8 cellular contexts compared by ENCODE assay signal in the genomic region with DNA sequence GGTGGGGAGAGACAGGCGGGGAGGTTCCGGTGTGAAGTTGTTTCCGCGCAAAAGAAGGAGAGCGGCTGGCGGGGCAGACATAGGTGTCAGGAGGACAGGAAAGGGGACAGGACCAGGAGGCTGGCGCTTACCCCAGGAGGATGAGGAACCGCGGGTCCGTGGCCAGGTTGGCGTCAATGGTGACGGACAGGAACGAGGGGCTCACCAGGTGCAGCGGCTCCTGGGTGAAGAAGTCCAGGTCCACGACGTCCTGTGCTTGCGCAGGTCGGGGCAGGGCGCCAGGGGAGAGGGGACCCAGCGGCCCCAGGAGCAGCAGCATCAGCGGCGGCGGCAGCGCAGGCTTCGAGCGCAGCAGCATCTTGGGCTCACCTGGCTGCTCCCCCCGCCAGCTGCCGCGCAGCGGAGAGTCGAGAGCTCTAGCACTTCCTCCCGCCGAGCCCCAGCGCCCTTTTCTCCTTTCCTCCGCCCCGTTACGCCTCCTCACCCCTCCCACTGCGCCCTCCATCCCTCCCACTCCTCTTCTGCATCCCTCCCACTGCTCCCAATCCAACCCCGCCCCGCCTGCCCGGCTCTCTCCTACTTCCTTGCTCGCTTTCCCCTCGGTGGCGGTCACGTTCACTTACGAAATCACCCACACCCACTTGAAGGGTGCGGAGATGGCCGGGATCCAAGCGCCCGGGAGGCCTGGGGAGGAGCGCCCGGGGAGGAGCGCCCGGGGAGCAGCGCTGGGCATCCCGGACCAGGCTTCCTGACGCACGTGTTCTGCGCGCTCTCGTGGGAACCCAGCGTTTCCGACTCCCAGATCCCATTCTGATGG. TPM values are rescaled to one million over a fixed set of nuclear protein-coding genes. Genes with fewer than 3 reads are reported as not detected.
A peak's percentile ranks its signal among the peaks of the same experiment; 100 is the strongest.
DNase-seq lines count a peak whose midpoint lies in the region; ATAC-seq and TF ChIP-seq lines count a peak whose summit lies in the region.

A gene (minus strand): TSS at position 424 of the 817 bp plus-strand sequence. CDS start 66 bp downstream, at position 358.

- H4K20me1 ChIP-seq in Karpas-422 (ENCODE audit: insufficient read depth, low read depth, low read length) = no peaks in the 10 kb centered on the region

- peak in 1 of 2 donors; percentile 54 for TF ChIP-seq POLR2A in thyroid gland (IDR thresholded peaks at IDR 0.05)

- POLR2A ChIA-PET in RWPE1 (lab: Yijun Ruan, JAX; ENCODE audit: low non-redundant PET) = interaction anchor here (1.0 to 1.1 kb wide), 2 partner anchors 50 to 52 kb away, joined by 3 read pairs; a partner anchor contains a TSS

- no peaks in the 10 kb centered on the region for H3K27me3 ChIP-seq in Karpas-422 (ENCODE audit: low read length)
- no peaks in the 10 kb centered on the region for H3K27me3 ChIP-seq in thyroid gland

- H3K79me2 ChIP-seq in Karpas-422 (ENCODE audit: low read length) = no peaks in the 10 kb centered on the region

- intact Hi-C loops in thyroid gland (cut with DNase I) = no loop called here

- 1 to 2% methylated on average over 46 to 51 of the region's 63 CpGs for whole genome bisulfite sequencing in thyroid gland, 2 donors

- TF ChIP-seq CTCF in RWPE1 (conservative IDR thresholded peaks at IDR 0.05; ENCODE audit: low read depth) (no peak), omental fat pad (IDR thresholded peaks at IDR 0.05) (no peak), thyroid gland (IDR thresholded peaks at IDR 0.05) (no peak)

- peak; percentile 93 for ATAC-seq in GM21717 (IDR thresholded peaks at IDR 0.05; ENCODE audit: unreplicated experiment)
- peak; percentile 97 for ATAC-seq in omental fat pad (ENCODE audit: low FRiP score)

- H3K9me3 ChIP-seq in Karpas-422 (ENCODE audit: low read length) = no peaks in the 10 kb centered on the region
- no peaks in the 10 kb centered on the region for H3K9me3 ChIP-seq in thyroid gland

- DNase-seq in DMS 273 (lab: John Stamatoyannopoulos, UW; ENCODE audit: unreplicated experiment) (peak; percentile 84), Karpas-422 (peak; percentile 56), RWPE1 (ENCODE audit: low spot score) (peak; percentile 88), activated gamma-delta T cell (lab: John Stamatoyannopoulos, UW) (peak; percentile 35), globus pallidus (ENCODE audit: low spot score) (peak; percentile 22), omental fat pad (ENCODE audit: low spot score) (peak; percentile 74), thyroid gland (peak; percentile 86 to 90)

- no peaks in the 10 kb centered on the region for H3K36me3 ChIP-seq in Karpas-422 (ENCODE audit: insufficient read depth, low read length)
- no peaks in the 10 kb centered on the region for H3K36me3 ChIP-seq in thyroid gland

- no peaks in the 10 kb centered on the region for H3K9me2 ChIP-seq in Karpas-422 (replicated peaks; ENCODE audit: insufficient read depth, low read length)

- peaks cover 7% of the 10 kb centered on the region for H3K4me1 ChIP-seq in Karpas-422 (ENCODE audit: low read length)
- H3K4me1 ChIP-seq in thyroid gland = peaks cover 8 to 12% of the 10 kb centered on the region in 2 donors

- CTCF ChIA-PET in RWPE1 (lab: Yijun Ruan, JAX) = interaction anchor here (0.6 kb wide), 1 partner anchor 13 kb away, joined by 5 read pairs; no protein-coding TSS in a partner anchor

- H3K4me2 ChIP-seq in Karpas-422 (ENCODE audit: low read depth, low read length, poor library complexity, severe bottlenecking) = peak within 1 kb of the TSS; percentile 58

- H3K4me3 ChIP-seq in Karpas-422 (ENCODE audit: low read length) (peak within 1 kb of the TSS; percentile 55; the same call in 1 of the 2 replicates), thyroid gland (replicated peaks in 1 of 3) (peak within 1 kb of the TSS; percentile 26 to 46 (median 43))

- H3K27ac ChIP-seq in Karpas-422 (ENCODE audit: low read length) = no peak within 1 kb of the TSS
- peak within 1 kb of the TSS; percentile 46 for H3K27ac ChIP-seq in RWPE1
- H3K27ac ChIP-seq in thyroid gland = no peak within 1 kb of the TSS

- no peak within 1 kb of the TSS for H2AFZ ChIP-seq in Karpas-422 (ENCODE audit: low read length)

- peak within 1 kb of the TSS; percentile 30; the same call in 1 of the 2 replicates for H3K9ac ChIP-seq in Karpas-422 (ENCODE audit: low read length)

RNA-seq across cellular contexts. Expression of the gene that starts here (rescaled TPM):
- 0.11 and 0.15 TPM in 2 replicates for total RNA-seq in Karpas-422 (2014; rRNA removed; shearing (Covaris generic); ENCODE audit: low replicate concordance)
- total RNA-seq in omental fat pad (10 to 100 TPM in 2 of 4 donors, 1 to 10 TPM in 2; 3.2 to 21.7 (median 9.6) TPM), thyroid gland (1 to 10 TPM in 3 of 4 donors, under 1 TPM in 1; 0.63 to 3.1 (median 1.3) TPM)

Comparison
In these comparisons a context has a peak if more than half of its experiments do, and no peak if none do; other contexts are left out.
1. Peak in DNase-seq, H3K4me3 ChIP-seq, H3K9ac ChIP-seq and H3K4me2 ChIP-seq in Karpas-422; RNA of the gene not detected or under 1 TPM.
2. DNase-seq: peak in every context shown above with its lines; median percentile 88 in RWPE1; 88 in thyroid gland; 84 in DMS 273; 74 in omental fat pad; 56 in Karpas-422; 35 in activated gamma-delta T cell; 22 in globus pallidus.